Comparison of ENCODE assay signal across 24 cellular contexts in genomic region chr2:76170856-76171255, GRCh38.
"Had no signal": no experiment of that assay in that cellular context is flagged by ENCODE, and none has a peak within 500 bp of the region (broad histone marks: within the 10 kb centered on the region; RNA-seq: fewer than 3 reads in every experiment).

No MANE protein-coding gene starts in this region.

- H3K27me3 ChIP-seq: MG63 had no signal

- H3K36me3 ChIP-seq: MG63 had no signal

- H3K9me3 ChIP-seq: MG63 had no signal

- FAIRE-seq: HTR-8/SVneo had no signal

- H3K27ac ChIP-seq: HL-60, RWPE1 had no signal

- ATAC-seq: Panc1, PC-3, SK-N-SH treated with all-trans-retinoic acid at 6 μM for 48 hours had no signal

- DNase-seq: Karpas-422, KG1, MG63, NCI-H1092, NCI-H1105 treated with DMSO at 0.1 percent for 48 hours, NCI-H1417 treated with DMSO at 0.1 percent for 48 hours, NCI-H146, NCI-H1694 treated with DMSO at 0.1 percent for 48 hours, NCI-H1930, NCI-H2081, NCI-H2107, NCI-H226, NCI-H446, NCI-H510A, NCI-H524 treated with DMSO at 0.1 percent for 48 hours, NCI-H69, NCI-H774, PC-3, SHP77 had no signal

- H3K4me3 ChIP-seq: MG63 had no signal
